In the genomic region with DNA sequence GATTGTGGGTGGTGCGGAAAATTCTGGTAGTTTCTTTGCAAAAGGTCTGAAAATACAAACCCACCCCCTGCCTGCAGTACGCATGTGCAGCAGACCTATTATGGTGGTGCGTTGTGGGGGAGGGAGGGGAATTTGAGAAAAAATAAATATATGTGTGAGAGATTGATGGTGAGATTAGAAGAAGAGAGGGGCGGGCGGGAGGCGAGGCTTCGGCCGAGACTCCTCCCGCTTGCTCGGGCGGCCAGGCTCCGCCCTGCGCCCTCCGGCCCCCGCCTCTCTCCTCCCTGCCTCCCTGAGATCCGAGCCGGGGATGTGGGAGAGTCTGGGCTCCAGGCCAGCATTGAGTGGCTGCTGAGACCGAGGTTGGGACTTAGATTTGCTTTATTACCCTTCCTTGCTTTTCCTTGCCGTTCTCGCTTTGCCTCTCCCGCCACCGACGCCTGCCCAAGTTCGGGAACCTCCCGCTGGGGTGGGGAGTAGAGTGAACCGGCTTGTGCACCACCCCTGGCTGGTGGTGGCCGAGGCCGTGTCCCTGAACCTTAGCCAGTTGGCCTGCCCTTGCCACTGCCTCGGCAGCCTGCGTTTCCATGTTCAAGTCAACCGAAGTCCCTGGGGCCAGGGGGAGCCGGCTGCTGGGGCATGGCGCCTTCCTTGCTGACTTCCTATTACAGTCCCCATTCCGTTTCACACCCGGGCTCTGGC, we compare ENCODE assay signal across 1 cellular context.
TF ChIP-seq lines count a peak whose summit lies in the region.

No MANE protein-coding gene starts in this region.

TF ChIP-seq in HepG2, 621 proteins besides CTCF, POLR2A, EP300 and RAD21 (continued from another document):
- TF ChIP-seq, protein P1, sequence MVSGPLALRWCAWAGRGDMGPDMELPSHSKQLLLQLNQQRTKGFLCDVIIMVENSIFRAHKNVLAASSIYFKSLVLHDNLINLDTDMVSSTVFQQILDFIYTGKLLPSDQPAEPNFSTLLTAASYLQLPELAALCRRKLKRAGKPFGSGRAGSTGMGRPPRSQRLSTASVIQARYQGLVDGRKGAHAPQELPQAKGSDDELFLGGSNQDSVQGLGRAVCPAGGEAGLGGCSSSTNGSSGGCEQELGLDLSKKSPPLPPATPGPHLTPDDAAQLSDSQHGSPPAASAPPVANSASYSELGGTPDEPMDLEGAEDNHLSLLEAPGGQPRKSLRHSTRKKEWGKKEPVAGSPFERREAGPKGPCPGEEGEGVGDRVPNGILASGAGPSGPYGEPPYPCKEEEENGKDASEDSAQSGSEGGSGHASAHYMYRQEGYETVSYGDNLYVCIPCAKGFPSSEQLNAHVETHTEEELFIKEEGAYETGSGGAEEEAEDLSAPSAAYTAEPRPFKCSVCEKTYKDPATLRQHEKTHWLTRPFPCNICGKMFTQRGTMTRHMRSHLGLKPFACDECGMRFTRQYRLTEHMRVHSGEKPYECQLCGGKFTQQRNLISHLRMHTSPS (CRISPR knock-in tag; IDR thresholded peaks at IDR 0.05; ENCODE audit: low read depth), result 0 out of 2 replicates have a peak, but pooled peaks have one; percentile 30
- TF ChIP-seq ZBTB7A (CRISPR knock-in tag; IDR thresholded peaks at IDR 0.05) (no peak), ZNF761 (CRISPR knock-in tag; conservative IDR thresholded peaks at IDR 0.05) (peak; percentile 53; the same call in 1 of the 2 replicates), NAIF1 (CRISPR knock-in tag; IDR thresholded peaks at IDR 0.05; ENCODE audit: borderline replicate concordance) (no peak), SETDB1 (CRISPR knock-in tag; IDR thresholded peaks at IDR 0.05; ENCODE audit: borderline replicate concordance) (no peak), SNAI1 (CRISPR knock-in tag; IDR thresholded peaks at IDR 0.05; ENCODE audit: borderline replicate concordance) (peak; percentile 39; the same call in 1 of the 2 replicates), ZNF614 (CRISPR knock-in tag; IDR thresholded peaks at IDR 0.05; ENCODE audit: borderline replicate concordance) (0 out of 2 replicates have a peak, but pooled peaks have one; percentile 24), KLF16 (CRISPR knock-in tag; IDR thresholded peaks at IDR 0.05) (peak in 1 of 2 experiments; percentile 64; a peak in 1 of 4 replicates), HIVEP1 (CRISPR knock-in tag; IDR thresholded peaks at IDR 0.05) (peak; percentile 76), ZMYM4 (CRISPR knock-in tag; IDR thresholded peaks at IDR 0.05) (peak; percentile 49; the same call in 1 of the 2 replicates), AGO2 (optimal IDR thresholded peaks at IDR 0.05; ENCODE audit: low read depth, low read length) (peak; percentile 41), ZNF607 (CRISPR knock-in tag; IDR thresholded peaks at IDR 0.05; ENCODE audit: borderline replicate concordance) (peak; percentile 86; the same call in 1 of the 2 replicates), TCF12 (IDR thresholded peaks at IDR 0.05) (no peak), TCF12 (CRISPR knock-in tag; IDR thresholded peaks at IDR 0.05) (peak; percentile 64; the same call in 1 of the 2 replicates), MTF2 (CRISPR knock-in tag; IDR thresholded peaks at IDR 0.05; ENCODE audit: borderline replicate concordance) (peak; percentile 73; the same call in 1 of the 2 replicates), ZBTB7B (CRISPR knock-in tag; IDR thresholded peaks at IDR 0.05) (peak; percentile 49; the same call in 1 of the 2 replicates), HES4 (CRISPR knock-in tag; IDR thresholded peaks at IDR 0.05; ENCODE audit: borderline replicate concordance) (0 out of 2 replicates have a peak, but pooled peaks have one; percentile 63), SALL1 (CRISPR knock-in tag; IDR thresholded peaks at IDR 0.05) (peak; percentile 73)
- TF ChIP-seq, protein P2, sequence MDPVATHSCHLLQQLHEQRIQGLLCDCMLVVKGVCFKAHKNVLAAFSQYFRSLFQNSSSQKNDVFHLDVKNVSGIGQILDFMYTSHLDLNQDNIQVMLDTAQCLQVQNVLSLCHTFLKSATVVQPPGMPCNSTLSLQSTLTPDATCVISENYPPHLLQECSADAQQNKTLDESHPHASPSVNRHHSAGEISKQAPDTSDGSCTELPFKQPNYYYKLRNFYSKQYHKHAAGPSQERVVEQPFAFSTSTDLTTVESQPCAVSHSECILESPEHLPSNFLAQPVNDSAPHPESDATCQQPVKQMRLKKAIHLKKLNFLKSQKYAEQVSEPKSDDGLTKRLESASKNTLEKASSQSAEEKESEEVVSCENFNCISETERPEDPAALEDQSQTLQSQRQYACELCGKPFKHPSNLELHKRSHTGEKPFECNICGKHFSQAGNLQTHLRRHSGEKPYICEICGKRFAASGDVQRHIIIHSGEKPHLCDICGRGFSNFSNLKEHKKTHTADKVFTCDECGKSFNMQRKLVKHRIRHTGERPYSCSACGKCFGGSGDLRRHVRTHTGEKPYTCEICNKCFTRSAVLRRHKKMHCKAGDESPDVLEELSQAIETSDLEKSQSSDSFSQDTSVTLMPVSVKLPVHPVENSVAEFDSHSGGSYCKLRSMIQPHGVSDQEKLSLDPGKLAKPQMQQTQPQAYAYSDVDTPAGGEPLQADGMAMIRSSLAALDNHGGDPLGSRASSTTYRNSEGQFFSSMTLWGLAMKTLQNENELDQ (CRISPR knock-in tag; IDR thresholded peaks at IDR 0.05; ENCODE audit: borderline replicate concordance), result no peak
TF ChIP-seq in HepG2: peak in this region for 132.
